Comparison of ENCODE assay signal across 1 cellular context in the genomic region with DNA sequence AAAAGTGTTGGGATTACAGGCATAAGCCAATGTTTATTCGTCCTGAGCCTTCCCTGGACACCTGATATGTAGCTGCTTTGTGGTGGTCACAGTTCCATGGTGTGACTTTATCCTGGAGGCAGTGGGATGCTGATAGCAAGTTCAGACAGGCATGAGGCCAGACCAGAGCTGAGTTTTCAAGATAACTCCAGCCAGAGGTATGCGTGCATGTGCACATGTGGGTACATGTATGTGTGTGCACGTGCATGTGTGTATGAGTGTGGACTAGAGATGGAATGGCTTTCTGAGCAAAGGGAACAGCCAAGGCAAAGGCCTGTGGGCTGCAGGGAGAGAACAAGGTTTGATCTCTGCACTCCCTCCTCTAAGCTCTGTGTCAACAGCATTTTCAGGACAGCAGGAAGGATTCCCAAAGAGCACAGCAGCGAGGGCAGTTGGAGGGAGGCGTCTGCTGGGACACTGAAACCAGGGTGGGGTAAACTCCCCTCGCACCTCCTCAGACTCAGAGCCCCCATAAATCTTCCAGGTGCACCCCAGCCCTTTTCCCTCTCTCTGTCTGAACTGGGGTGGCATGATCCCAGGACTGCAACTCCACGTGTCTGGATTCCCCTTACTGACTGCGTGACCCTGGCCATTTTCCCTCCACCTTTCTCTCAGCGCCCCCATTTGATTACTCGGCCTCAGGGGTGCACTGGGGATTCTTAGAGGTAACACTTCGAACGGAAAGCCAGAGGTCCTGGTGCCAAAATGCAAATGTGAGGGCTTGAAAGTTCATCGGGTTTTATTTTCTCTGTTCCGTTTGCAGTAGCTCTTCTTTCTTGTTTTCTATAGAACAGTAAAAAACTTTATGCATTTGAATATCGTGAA.
TF ChIP-seq lines count a peak whose summit lies in the region.

No MANE protein-coding gene starts in this region.

TF ChIP-seq in HepG2, 621 proteins besides CTCF, POLR2A, EP300 and RAD21 (continued from another document and continues in another):
- TF ChIP-seq, protein P1, sequence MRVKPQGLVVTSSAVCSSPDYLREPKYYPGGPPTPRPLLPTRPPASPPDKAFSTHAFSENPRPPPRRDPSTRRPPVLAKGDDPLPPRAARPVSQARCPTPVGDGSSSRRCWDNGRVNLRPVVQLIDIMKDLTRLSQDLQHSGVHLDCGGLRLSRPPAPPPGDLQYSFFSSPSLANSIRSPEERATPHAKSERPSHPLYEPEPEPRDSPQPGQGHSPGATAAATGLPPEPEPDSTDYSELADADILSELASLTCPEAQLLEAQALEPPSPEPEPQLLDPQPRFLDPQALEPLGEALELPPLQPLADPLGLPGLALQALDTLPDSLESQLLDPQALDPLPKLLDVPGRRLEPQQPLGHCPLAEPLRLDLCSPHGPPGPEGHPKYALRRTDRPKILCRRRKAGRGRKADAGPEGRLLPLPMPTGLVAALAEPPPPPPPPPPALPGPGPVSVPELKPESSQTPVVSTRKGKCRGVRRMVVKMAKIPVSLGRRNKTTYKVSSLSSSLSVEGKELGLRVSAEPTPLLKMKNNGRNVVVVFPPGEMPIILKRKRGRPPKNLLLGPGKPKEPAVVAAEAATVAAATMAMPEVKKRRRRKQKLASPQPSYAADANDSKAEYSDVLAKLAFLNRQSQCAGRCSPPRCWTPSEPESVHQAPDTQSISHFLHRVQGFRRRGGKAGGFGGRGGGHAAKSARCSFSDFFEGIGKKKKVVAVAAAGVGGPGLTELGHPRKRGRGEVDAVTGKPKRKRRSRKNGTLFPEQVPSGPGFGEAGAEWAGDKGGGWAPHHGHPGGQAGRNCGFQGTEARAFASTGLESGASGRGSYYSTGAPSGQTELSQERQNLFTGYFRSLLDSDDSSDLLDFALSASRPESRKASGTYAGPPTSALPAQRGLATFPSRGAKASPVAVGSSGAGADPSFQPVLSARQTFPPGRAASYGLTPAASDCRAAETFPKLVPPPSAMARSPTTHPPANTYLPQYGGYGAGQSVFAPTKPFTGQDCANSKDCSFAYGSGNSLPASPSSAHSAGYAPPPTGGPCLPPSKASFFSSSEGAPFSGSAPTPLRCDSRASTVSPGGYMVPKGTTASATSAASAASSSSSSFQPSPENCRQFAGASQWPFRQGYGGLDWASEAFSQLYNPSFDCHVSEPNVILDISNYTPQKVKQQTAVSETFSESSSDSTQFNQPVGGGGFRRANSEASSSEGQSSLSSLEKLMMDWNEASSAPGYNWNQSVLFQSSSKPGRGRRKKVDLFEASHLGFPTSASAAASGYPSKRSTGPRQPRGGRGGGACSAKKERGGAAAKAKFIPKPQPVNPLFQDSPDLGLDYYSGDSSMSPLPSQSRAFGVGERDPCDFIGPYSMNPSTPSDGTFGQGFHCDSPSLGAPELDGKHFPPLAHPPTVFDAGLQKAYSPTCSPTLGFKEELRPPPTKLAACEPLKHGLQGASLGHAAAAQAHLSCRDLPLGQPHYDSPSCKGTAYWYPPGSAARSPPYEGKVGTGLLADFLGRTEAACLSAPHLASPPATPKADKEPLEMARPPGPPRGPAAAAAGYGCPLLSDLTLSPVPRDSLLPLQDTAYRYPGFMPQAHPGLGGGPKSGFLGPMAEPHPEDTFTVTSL (CRISPR knock-in tag; IDR thresholded peaks at IDR 0.05; ENCODE audit: borderline replicate concordance), result peak; percentile 45; the same call in 1 of the 2 replicates
- TF ChIP-seq ATRX (CRISPR knock-in tag; IDR thresholded peaks at IDR 0.05; ENCODE audit: borderline replicate concordance), result no peak
- TF ChIP-seq PRPF4 (IDR thresholded peaks at IDR 0.05; ENCODE audit: low read depth, low read length, poor library complexity, severe bottlenecking), result no peak
- TF ChIP-seq, protein P2, sequence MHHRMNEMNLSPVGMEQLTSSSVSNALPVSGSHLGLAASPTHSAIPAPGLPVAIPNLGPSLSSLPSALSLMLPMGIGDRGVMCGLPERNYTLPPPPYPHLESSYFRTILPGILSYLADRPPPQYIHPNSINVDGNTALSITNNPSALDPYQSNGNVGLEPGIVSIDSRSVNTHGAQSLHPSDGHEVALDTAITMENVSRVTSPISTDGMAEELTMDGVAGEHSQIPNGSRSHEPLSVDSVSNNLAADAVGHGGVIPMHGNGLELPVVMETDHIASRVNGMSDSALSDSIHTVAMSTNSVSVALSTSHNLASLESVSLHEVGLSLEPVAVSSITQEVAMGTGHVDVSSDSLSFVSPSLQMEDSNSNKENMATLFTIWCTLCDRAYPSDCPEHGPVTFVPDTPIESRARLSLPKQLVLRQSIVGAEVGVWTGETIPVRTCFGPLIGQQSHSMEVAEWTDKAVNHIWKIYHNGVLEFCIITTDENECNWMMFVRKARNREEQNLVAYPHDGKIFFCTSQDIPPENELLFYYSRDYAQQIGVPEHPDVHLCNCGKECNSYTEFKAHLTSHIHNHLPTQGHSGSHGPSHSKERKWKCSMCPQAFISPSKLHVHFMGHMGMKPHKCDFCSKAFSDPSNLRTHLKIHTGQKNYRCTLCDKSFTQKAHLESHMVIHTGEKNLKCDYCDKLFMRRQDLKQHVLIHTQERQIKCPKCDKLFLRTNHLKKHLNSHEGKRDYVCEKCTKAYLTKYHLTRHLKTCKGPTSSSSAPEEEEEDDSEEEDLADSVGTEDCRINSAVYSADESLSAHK (CRISPR knock-in tag; IDR thresholded peaks at IDR 0.05; ENCODE audit: borderline replicate concordance), result no peak
- TF ChIP-seq ZNF251 (CRISPR knock-in tag; IDR thresholded peaks at IDR 0.05), result no peak
- peak; percentile 82 for TF ChIP-seq TEAD3 (CRISPR knock-in tag; optimal IDR thresholded peaks at IDR 0.05; ENCODE audit: borderline replicate concordance)
- TF ChIP-seq REXO4 (CRISPR knock-in tag; IDR thresholded peaks at IDR 0.05; ENCODE audit: borderline replicate concordance), result no peak
- TF ChIP-seq ZNF75D (CRISPR knock-in tag; IDR thresholded peaks at IDR 0.05; ENCODE audit: borderline replicate concordance), result no peak
- TF ChIP-seq ZNF136 (CRISPR knock-in tag; IDR thresholded peaks at IDR 0.05; ENCODE audit: low read depth), result 0 out of 2 replicates have a peak, but pooled peaks have one; percentile 26
- TF ChIP-seq, protein P3, sequence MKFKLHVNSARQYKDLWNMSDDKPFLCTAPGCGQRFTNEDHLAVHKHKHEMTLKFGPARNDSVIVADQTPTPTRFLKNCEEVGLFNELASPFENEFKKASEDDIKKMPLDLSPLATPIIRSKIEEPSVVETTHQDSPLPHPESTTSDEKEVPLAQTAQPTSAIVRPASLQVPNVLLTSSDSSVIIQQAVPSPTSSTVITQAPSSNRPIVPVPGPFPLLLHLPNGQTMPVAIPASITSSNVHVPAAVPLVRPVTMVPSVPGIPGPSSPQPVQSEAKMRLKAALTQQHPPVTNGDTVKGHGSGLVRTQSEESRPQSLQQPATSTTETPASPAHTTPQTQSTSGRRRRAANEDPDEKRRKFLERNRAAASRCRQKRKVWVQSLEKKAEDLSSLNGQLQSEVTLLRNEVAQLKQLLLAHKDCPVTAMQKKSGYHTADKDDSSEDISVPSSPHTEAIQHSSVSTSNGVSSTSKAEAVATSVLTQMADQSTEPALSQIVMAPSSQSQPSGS (CRISPR knock-in tag; IDR thresholded peaks at IDR 0.05), result 0 out of 2 replicates have a peak, but pooled peaks have one; percentile 25
- TF ChIP-seq, protein P4, sequence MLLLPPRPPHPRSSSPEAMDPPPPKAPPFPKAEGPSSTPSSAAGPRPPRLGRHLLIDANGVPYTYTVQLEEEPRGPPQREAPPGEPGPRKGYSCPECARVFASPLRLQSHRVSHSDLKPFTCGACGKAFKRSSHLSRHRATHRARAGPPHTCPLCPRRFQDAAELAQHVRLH (CRISPR knock-in tag; IDR thresholded peaks at IDR 0.05; ENCODE audit: borderline replicate concordance, low read depth), result 0 out of 2 replicates have a peak, but pooled peaks have one; percentile 58
- TF ChIP-seq, protein P5, sequence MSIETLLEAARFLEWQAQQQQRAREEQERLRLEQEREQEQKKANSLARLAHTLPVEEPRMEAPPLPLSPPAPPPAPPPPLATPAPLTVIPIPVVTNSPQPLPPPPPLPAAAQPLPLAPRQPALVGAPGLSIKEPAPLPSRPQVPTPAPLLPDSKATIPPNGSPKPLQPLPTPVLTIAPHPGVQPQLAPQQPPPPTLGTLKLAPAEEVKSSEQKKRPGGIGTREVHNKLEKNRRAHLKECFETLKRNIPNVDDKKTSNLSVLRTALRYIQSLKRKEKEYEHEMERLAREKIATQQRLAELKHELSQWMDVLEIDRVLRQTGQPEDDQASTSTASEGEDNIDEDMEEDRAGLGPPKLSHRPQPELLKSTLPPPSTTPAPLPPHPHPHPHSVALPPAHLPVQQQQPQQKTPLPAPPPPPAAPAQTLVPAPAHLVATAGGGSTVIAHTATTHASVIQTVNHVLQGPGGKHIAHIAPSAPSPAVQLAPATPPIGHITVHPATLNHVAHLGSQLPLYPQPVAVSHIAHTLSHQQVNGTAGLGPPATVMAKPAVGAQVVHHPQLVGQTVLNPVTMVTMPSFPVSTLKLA (IDR thresholded peaks at IDR 0.05), result peak; percentile 91
- TF ChIP-seq MBNL3 (CRISPR knock-in tag; conservative IDR thresholded peaks at IDR 0.05), result no peak
- 0 out of 2 replicates have a peak, but pooled peaks have one; percentile 47 for TF ChIP-seq KLF13 (CRISPR knock-in tag; IDR thresholded peaks at IDR 0.05)
- 0 out of 2 replicates have a peak, but pooled peaks have one; percentile 16 for TF ChIP-seq PPARG (CRISPR knock-in tag; conservative IDR thresholded peaks at IDR 0.05)
- peak; percentile 29; the same call in 1 of the 2 replicates for TF ChIP-seq ZNF619 (CRISPR knock-in tag; IDR thresholded peaks at IDR 0.05)
- no peak for TF ChIP-seq JARID2 (CRISPR knock-in tag; IDR thresholded peaks at IDR 0.05; ENCODE audit: insufficient replicate concordance)
- no peak for TF ChIP-seq CEBPB (IDR thresholded peaks at IDR 0.05; ENCODE audit: borderline replicate concordance, low read depth, low read length)
- no peak for TF ChIP-seq SKI (IDR thresholded peaks at IDR 0.05; ENCODE audit: partially characterized antibody)
- TF ChIP-seq, protein P6, sequence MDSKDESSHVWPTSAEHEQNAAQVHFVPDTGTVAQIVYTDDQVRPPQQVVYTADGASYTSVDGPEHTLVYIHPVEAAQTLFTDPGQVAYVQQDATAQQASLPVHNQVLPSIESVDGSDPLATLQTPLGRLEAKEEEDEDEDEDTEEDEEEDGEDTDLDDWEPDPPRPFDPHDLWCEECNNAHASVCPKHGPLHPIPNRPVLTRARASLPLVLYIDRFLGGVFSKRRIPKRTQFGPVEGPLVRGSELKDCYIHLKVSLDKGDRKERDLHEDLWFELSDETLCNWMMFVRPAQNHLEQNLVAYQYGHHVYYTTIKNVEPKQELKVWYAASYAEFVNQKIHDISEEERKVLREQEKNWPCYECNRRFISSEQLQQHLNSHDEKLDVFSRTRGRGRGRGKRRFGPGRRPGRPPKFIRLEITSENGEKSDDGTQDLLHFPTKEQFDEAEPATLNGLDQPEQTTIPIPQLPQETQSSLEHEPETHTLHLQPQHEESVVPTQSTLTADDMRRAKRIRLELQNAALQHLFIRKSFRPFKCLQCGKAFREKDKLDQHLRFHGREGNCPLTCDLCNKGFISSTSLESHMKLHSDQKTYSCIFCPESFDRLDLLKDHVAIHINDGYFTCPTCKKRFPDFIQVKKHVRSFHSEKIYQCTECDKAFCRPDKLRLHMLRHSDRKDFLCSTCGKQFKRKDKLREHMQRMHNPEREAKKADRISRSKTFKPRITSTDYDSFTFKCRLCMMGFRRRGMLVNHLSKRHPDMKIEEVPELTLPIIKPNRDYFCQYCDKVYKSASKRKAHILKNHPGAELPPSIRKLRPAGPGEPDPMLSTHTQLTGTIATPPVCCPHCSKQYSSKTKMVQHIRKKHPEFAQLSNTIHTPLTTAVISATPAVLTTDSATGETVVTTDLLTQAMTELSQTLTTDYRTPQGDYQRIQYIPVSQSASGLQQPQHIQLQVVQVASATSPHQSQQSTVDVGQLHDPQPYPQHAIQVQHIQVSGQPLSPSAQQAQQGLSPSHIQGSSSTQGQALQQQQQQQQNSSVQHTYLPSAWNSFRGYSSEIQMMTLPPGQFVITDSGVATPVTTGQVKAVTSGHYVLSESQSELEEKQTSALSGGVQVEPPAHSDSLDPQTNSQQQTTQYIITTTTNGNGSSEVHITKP (CRISPR knock-in tag; IDR thresholded peaks at IDR 0.05; ENCODE audit: low read depth), result no peak
- TF ChIP-seq, protein P7, sequence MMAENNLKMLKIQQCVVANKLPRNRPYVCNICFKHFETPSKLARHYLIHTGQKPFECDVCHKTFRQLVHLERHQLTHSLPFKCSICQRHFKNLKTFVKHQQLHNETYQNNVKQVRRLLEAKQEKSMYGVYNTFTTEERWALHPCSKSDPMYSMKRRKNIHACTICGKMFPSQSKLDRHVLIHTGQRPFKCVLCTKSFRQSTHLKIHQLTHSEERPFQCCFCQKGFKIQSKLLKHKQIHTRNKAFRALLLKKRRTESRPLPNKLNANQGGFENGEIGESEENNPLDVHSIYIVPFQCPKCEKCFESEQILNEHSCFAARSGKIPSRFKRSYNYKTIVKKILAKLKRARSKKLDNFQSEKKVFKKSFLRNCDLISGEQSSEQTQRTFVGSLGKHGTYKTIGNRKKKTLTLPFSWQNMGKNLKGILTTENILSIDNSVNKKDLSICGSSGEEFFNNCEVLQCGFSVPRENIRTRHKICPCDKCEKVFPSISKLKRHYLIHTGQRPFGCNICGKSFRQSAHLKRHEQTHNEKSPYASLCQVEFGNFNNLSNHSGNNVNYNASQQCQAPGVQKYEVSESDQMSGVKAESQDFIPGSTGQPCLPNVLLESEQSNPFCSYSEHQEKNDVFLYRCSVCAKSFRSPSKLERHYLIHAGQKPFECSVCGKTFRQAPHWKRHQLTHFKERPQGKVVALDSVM (CRISPR knock-in tag; IDR thresholded peaks at IDR 0.05), result peak; percentile 57; the same call in 1 of the 2 replicates
- TF ChIP-seq, protein P8, sequence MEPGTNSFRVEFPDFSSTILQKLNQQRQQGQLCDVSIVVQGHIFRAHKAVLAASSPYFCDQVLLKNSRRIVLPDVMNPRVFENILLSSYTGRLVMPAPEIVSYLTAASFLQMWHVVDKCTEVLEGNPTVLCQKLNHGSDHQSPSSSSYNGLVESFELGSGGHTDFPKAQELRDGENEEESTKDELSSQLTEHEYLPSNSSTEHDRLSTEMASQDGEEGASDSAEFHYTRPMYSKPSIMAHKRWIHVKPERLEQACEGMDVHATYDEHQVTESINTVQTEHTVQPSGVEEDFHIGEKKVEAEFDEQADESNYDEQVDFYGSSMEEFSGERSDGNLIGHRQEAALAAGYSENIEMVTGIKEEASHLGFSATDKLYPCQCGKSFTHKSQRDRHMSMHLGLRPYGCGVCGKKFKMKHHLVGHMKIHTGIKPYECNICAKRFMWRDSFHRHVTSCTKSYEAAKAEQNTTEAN (CRISPR knock-in tag; conservative IDR thresholded peaks at IDR 0.05), result 0 out of 2 replicates have a peak, but pooled peaks have one; percentile 64
- TF ChIP-seq, protein P9, sequence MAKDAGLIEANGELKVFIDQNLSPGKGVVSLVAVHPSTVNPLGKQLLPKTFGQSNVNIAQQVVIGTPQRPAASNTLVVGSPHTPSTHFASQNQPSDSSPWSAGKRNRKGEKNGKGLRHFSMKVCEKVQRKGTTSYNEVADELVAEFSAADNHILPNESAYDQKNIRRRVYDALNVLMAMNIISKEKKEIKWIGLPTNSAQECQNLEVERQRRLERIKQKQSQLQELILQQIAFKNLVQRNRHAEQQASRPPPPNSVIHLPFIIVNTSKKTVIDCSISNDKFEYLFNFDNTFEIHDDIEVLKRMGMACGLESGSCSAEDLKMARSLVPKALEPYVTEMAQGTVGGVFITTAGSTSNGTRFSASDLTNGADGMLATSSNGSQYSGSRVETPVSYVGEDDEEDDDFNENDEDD (CRISPR knock-in tag; IDR thresholded peaks at IDR 0.05; ENCODE audit: borderline replicate concordance), result peak; percentile 35; the same call in 1 of the 2 replicates
- TF ChIP-seq, protein P10, sequence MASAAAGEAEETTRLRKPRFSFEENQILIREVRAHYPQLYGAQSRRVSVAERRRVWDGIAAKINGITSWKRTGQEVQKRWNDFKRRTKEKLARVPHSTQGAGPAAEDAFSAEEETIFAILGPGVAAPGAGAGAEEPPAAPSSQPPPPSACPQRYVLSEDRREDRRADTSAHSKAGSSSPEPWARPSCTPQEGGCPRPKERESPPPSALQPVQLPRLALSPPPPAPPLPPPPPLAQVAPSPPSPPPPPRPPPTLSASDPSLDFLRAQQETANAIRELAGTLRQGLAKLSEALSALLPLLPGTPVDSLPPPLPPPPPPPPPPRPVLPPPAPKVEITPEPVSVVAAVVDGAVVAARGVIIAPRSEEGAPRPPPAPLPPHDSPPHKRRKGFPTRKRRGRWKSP (CRISPR knock-in tag; IDR thresholded peaks at IDR 0.05), result no peak
